ENCODE assay signal across 18 cellular contexts in genomic region chr12:74321381-74321780, GRCh38.
A peak's percentile ranks its signal among the peaks of the same experiment; 100 is the strongest.
DNase-seq lines count a peak whose midpoint lies in the region; ATAC-seq, FAIRE-seq and TF ChIP-seq lines count a peak whose summit lies in the region.
"Had no signal": no experiment of that assay in that cellular context is flagged by ENCODE, and none has a peak within 500 bp of the region (broad histone marks: within the 10 kb centered on the region; RNA-seq: fewer than 3 reads in every experiment).

No MANE protein-coding gene starts in this region.

- H4K91ac ChIP-seq in IMR-90 (ENCODE audit: insufficient read depth, low read depth, low read length) = no peak overlapping the region

- no peak overlapping the region for H4K8ac ChIP-seq in IMR-90 (ENCODE audit: low read depth in 2 of 2, low read length in 2 of 2)

- H3K4me3 ChIP-seq in IMR-90 (ENCODE audit: insufficient read depth, low read depth, low read length) (no peak overlapping the region), GM12878 (no peak overlapping the region), neural progenitor cell (no peak overlapping the region)
- H3K4me3 ChIP-seq: BLaER1, GM23248 had no signal

- H3K27ac Mint-ChIP-seq in neural progenitor cell = no peak overlapping the region
- H3K27ac Mint-ChIP-seq in activated CD8-positive, alpha-beta T cell treated with anti-CD3 and anti-CD28 coated beads for 36 hours = no peak overlapping the region
- H3K27ac Mint-ChIP-seq: CD8-positive, alpha-beta memory T cell had no signal

- TF ChIP-seq RAD21 in IMR-90 (IDR thresholded peaks at IDR 0.05; ENCODE audit: low read length) (no peak), GM12878 (IDR thresholded peaks at IDR 0.05; ENCODE audit: insufficient read depth, low read depth, low read length) (no peak)

- no peak overlapping the region for H3K18ac ChIP-seq in IMR-90 (ENCODE audit: low read depth, low read length)

- H3K9me3 ChIP-seq in IMR-90 (ENCODE audit: control insufficient read depth, insufficient read depth, low read length) = peaks cover 2% of the 10 kb centered on the region; the same call in 1 of the 2 replicates
- H3K9me3 ChIP-seq in GM12878 (replicated peaks; ENCODE audit: control insufficient read depth, insufficient read depth, low read length) = no peaks in the 10 kb centered on the region
- no peaks in the 10 kb centered on the region for H3K9me3 ChIP-seq in neural progenitor cell (ENCODE audit: low read depth)
- H3K9me3 ChIP-seq: BLaER1, Caco-2 had no signal

- no peaks in the 10 kb centered on the region for H3K9me1 ChIP-seq in IMR-90 (ENCODE audit: insufficient read depth, low read length)

- H3K36me3 ChIP-seq in IMR-90 (ENCODE audit: control insufficient read depth, insufficient read depth, low read length) (no peaks in the 10 kb centered on the region), GM12878 (ENCODE audit: control insufficient read depth in 2 of 2, insufficient read depth in 2 of 2, low read length in 1 of 2) (no peaks in the 10 kb centered on the region), neural progenitor cell (no peaks in the 10 kb centered on the region)
- H3K36me3 ChIP-seq: BLaER1 had no signal

- DNase-seq in NCI-H748 (lab: John Stamatoyannopoulos, UW; ENCODE audit: unreplicated experiment) = peak; percentile 0
- no peak for DNase-seq in NCI-H748 treated with DMSO at 0.1 percent for 48 hours (lab: John Stamatoyannopoulos, UW)
- no peak for DNase-seq in IMR-90
- no peak for DNase-seq in GM12878 (ENCODE audit: low read depth, low spot score)
- DNase-seq in neural progenitor cell (ENCODE audit: low spot score) = no peak
- no peak for DNase-seq in activated CD8-positive, alpha-beta T cell treated with anti-CD3 and anti-CD28 coated beads for 36 hours
- no peak for DNase-seq in GDM1 (lab: John Stamatoyannopoulos, UW)
- DNase-seq: AML-193; Caco-2; CD8-positive, alpha-beta memory T cell; GM23248 had no signal

- no peak for ATAC-seq in IMR-90 (ENCODE audit: low read depth)
- ATAC-seq in GM12878 = 0 out of 3 replicates have a peak, but pooled peaks have one; percentile 31
- no peak for ATAC-seq in activated CD8-positive, alpha-beta T cell treated with anti-CD3 and anti-CD28 coated beads for 36 hours
- ATAC-seq in GM21447 (IDR thresholded peaks at IDR 0.05; ENCODE audit: unreplicated experiment) = no peak
- ATAC-seq: HCT116 had no signal

- no peak overlapping the region for H2AK5ac ChIP-seq in IMR-90 (ENCODE audit: low read depth, low read length)

- H3K9me3 Mint-ChIP-seq in neural progenitor cell = no peaks in the 10 kb centered on the region
- peaks cover 2% of the 10 kb centered on the region for H3K9me3 Mint-ChIP-seq in activated CD8-positive, alpha-beta T cell treated with anti-CD3 and anti-CD28 coated beads for 36 hours

- no peaks in the 10 kb centered on the region for H3K4me1 Mint-ChIP-seq in neural progenitor cell
- H3K4me1 Mint-ChIP-seq in activated CD8-positive, alpha-beta T cell treated with anti-CD3 and anti-CD28 coated beads for 36 hours (ENCODE audit: low read depth) = no peaks in the 10 kb centered on the region
- H3K4me1 Mint-ChIP-seq: CD8-positive, alpha-beta memory T cell had no signal

- WGBS in IMR-90 (ENCODE audit: extremely low coverage in 2 of 2, insufficient read length in 1 of 2), 2 experiments = 67% methylated on average over 1 of the region's 6 CpGs; no CpG with 5 or more reads in 1 of the 2 experiments
- 14% methylated on average over 6 of the region's 6 CpGs for WGBS in GM12878 (ENCODE audit: insufficient coverage, insufficient replicate concordance, low lambda C conversion rate, missing lambda C conversion rate)

- no peak overlapping the region for H3K4me3 Mint-ChIP-seq in neural progenitor cell
- no peak overlapping the region for H3K4me3 Mint-ChIP-seq in activated CD8-positive, alpha-beta T cell treated with anti-CD3 and anti-CD28 coated beads for 36 hours
- H3K4me3 Mint-ChIP-seq: CD8-positive, alpha-beta memory T cell had no signal

- no peak overlapping the region for H2BK5ac ChIP-seq in IMR-90 (ENCODE audit: low read depth, low read length, poor library complexity, severe bottlenecking)

- H4K20me1 ChIP-seq in IMR-90 (ENCODE audit: insufficient read depth, low read length) (no peaks in the 10 kb centered on the region), GM12878 (ENCODE audit: control insufficient read depth, insufficient read depth) (no peaks in the 10 kb centered on the region), neural progenitor cell (ENCODE audit: low read depth) (no peaks in the 10 kb centered on the region)
- H4K20me1 ChIP-seq: BLaER1 had no signal

- RAD21 ChIA-PET in GM12878 (lab: Charles Lee; ENCODE audit: unreplicated experiment) = no interaction called here

- TF ChIP-seq POLR2A in IMR-90 (IDR thresholded peaks at IDR 0.05; ENCODE audit: low read depth, low read length) (no peak), GM12878 (IDR thresholded peaks at IDR 0.05; ENCODE audit: low read depth, low read length) (no peak)

- H3K79me1 ChIP-seq in IMR-90 (ENCODE audit: low read depth in 1 of 2, low read length in 2 of 2) = no peaks in the 10 kb centered on the region

- no peak overlapping the region for H3K23ac ChIP-seq in IMR-90 (ENCODE audit: low read depth, low read length)

- no peaks in the 10 kb centered on the region for H3K36me3 Mint-ChIP-seq in neural progenitor cell
- H3K36me3 Mint-ChIP-seq in activated CD8-positive, alpha-beta T cell treated with anti-CD3 and anti-CD28 coated beads for 36 hours (ENCODE audit: low read depth) = no peaks in the 10 kb centered on the region
- H3K36me3 Mint-ChIP-seq: CD8-positive, alpha-beta memory T cell had no signal

- H3K27ac ChIP-seq in IMR-90 (ENCODE audit: insufficient read depth, low read length) (no peak overlapping the region), GM12878 (ENCODE audit: control insufficient read depth, insufficient read depth) (no peak overlapping the region), neural progenitor cell (no peak overlapping the region)
- H3K27ac ChIP-seq: 22Rv1, BLaER1, GM23248 had no signal

- H3K56ac ChIP-seq in IMR-90 (ENCODE audit: extremely low read depth, insufficient read depth, low read length) = no peak overlapping the region

- H3K9ac ChIP-seq in IMR-90 (ENCODE audit: low read depth, low read length) = no peak overlapping the region
- no peak overlapping the region for H3K9ac ChIP-seq in GM12878 (ENCODE audit: control insufficient read depth, insufficient read depth, low read length)
- H3K9ac ChIP-seq in neural progenitor cell = no peak overlapping the region
- H3K9ac ChIP-seq: BLaER1, GM23248 had no signal

- no peak overlapping the region for H2AK9ac ChIP-seq in IMR-90 (replicated peaks; ENCODE audit: low read depth, low read length, poor library complexity)

- no peak for FAIRE-seq in GM12878 (lab: Jason Lieb, UNC)
- FAIRE-seq: GM18507, H54, HTR-8/SVneo had no signal

- H2BK20ac ChIP-seq in IMR-90 (ENCODE audit: low read depth, low read length) = no peak overlapping the region

- no peaks in the 10 kb centered on the region for H3F3A ChIP-seq in neural progenitor cell (ENCODE audit: low read depth)

- H3K27me3 Mint-ChIP-seq in neural progenitor cell (ENCODE audit: insufficient read depth, low read depth) = no peaks in the 10 kb centered on the region
- H3K27me3 Mint-ChIP-seq in activated CD8-positive, alpha-beta T cell treated with anti-CD3 and anti-CD28 coated beads for 36 hours = no peaks in the 10 kb centered on the region
- H3K27me3 Mint-ChIP-seq: CD8-positive, alpha-beta memory T cell had no signal

- no peaks in the 10 kb centered on the region for H3K79me2 ChIP-seq in GM12878 (ENCODE audit: control insufficient read depth, insufficient read depth, low read length)
- no peaks in the 10 kb centered on the region for H3K79me2 ChIP-seq in neural progenitor cell (ENCODE audit: low read depth)

- H4K5ac ChIP-seq in IMR-90 (ENCODE audit: low read depth, low read length) = no peak overlapping the region

- SMC1A ChIA-PET in GM12878 (lab: Charles Lee; ENCODE audit: uncharacterized antibody, unreplicated experiment) = interaction anchor here (1.7 kb wide), 1 partner anchor 10 kb away, joined by 6 read pairs; no protein-coding TSS in a partner anchor

- in situ Hi-C loops in IMR-90 (cut with MboI; ENCODE audit: low sequenced_read_pairs) (no loop called here), GM12878 (cut with MboI) (no loop called here)

- dilution Hi-C loops in IMR-90 (cut with HindIII; ENCODE audit: low sequenced_read_pairs, unreplicated experiment) = no loop called here

- TF ChIP-seq EP300 in GM12878 (IDR thresholded peaks at IDR 0.05; ENCODE audit: borderline replicate concordance in 1 of 2, control insufficient read depth in 1 of 2, low read depth in 2 of 2, low read length in 2 of 2) = no peak

- H2BK120ac ChIP-seq in IMR-90 (ENCODE audit: low read depth, low read length) = no peak overlapping the region

- peak overlapping the region; percentile 70 for H2AFZ ChIP-seq in IMR-90 (replicated peaks; ENCODE audit: low read length, poor library complexity)
- H2AFZ ChIP-seq in GM12878 (ENCODE audit: control insufficient read depth, low read depth, low read length) = no peak overlapping the region
- peak overlapping the region; percentile 32 for H2AFZ ChIP-seq in neural progenitor cell (replicated peaks)
- H2AFZ ChIP-seq: GM23248 had no signal

- POLR2A ChIA-PET in IMR-90 (lab: Charles Lee; ENCODE audit: unreplicated experiment) (no interaction called here), GM12878 (lab: Charles Lee) (no interaction called here)
- POLR2A ChIA-PET in activated CD8-positive, alpha-beta T cell treated with anti-CD3 and anti-CD28 coated beads for 36 hours (lab: Charles Lee) = no interaction called here

- CTCF ChIA-PET in IMR-90 (lab: Yijun Ruan, JAX) (no interaction called here), GM12878 (lab: Yijun Ruan, JAX) (no interaction called here)
- CTCF ChIA-PET in activated CD8-positive, alpha-beta T cell treated with anti-CD3 and anti-CD28 coated beads for 36 hours (lab: Charles Lee) = no interaction called here

- H3K27me3 ChIP-seq in IMR-90 (ENCODE audit: control insufficient read depth, insufficient read depth, low read length) = no peaks in the 10 kb centered on the region
- H3K27me3 ChIP-seq in GM12878 (replicated peaks in 1 of 2; ENCODE audit: control insufficient read depth in 2 of 2, insufficient read depth in 2 of 2, low read length in 1 of 2) = no peaks in the 10 kb centered on the region
- no peaks in the 10 kb centered on the region for H3K27me3 ChIP-seq in neural progenitor cell
- H3K27me3 ChIP-seq: BLaER1 had no signal

- H2BK15ac ChIP-seq in IMR-90 (ENCODE audit: low read depth, low read length) = no peak overlapping the region

- H3K4me2 ChIP-seq in IMR-90 (ENCODE audit: low read depth, low read length) (no peak overlapping the region), GM12878 (ENCODE audit: control insufficient read depth, insufficient read depth) (no peak overlapping the region), neural progenitor cell (no peak overlapping the region)
- H3K4me2 ChIP-seq: BLaER1 had no signal

- H3K14ac ChIP-seq in IMR-90 (replicated peaks; ENCODE audit: low read depth, low read length) = no peak overlapping the region

- H3K4ac ChIP-seq in IMR-90 (ENCODE audit: low read depth, low read length) = no peak overlapping the region

- BruUV-seq in IMR-90 (replicated peaks; lab: Mats Ljungman, UMichigan) (no TSS peak), GM12878 (replicated peaks; lab: Mats Ljungman, UMichigan) (no TSS peak)

- intact Hi-C loops in IMR-90 (cut with micrococcal nuclease) = no loop called here
- intact Hi-C loops in GM12878 (cut with micrococcal nuclease; ENCODE audit: unreplicated experiment) = no loop called here
- intact Hi-C loops in activated CD8-positive, alpha-beta T cell treated with anti-CD3 and anti-CD28 coated beads for 36 hours (cut with micrococcal nuclease) = no loop called here

- H3K4me1 ChIP-seq in IMR-90 (ENCODE audit: control insufficient read depth, insufficient read depth, low read length) (no peaks in the 10 kb centered on the region), GM12878 (ENCODE audit: control insufficient read depth, insufficient read depth, low read length) (no peaks in the 10 kb centered on the region), neural progenitor cell (no peaks in the 10 kb centered on the region)
- H3K4me1 ChIP-seq: BLaER1, Caco-2 had no signal

- TF ChIP-seq CTCF in IMR-90 (conservative IDR thresholded peaks at IDR 0.05; ENCODE audit: low read depth, low read length) = no peak
- TF ChIP-seq CTCF in GM12878 (IDR thresholded peaks at IDR 0.05 in 2 of 3, conservative IDR thresholded peaks at IDR 0.05 in 1 of 3; ENCODE audit: control insufficient read depth in 2 of 3, extremely low read depth in 1 of 3, insufficient read depth in 1 of 3, low read depth in 3 of 3, low read length in 3 of 3) = no peak
- TF ChIP-seq CTCF in neural progenitor cell (IDR thresholded peaks at IDR 0.05) = no peak
- no peak for TF ChIP-seq CTCF in activated CD8-positive, alpha-beta T cell treated with anti-CD3 and anti-CD28 coated beads for 36 hours (IDR thresholded peaks at IDR 0.05)
